In genomic region chr16:68257906-68258800, GRCh38 we compare ENCODE assay signal across 8 cellular contexts. TPM values are rescaled to one million over a fixed set of nuclear protein-coding genes. Genes with fewer than 3 reads are reported as not detected.
A peak's percentile ranks its signal among the peaks of the same experiment; 100 is the strongest.
DNase-seq lines count a peak whose midpoint lies in the region; ATAC-seq, FAIRE-seq and TF ChIP-seq lines count a peak whose summit lies in the region.

No MANE protein-coding gene starts in this region.

- peak overlapping the region; percentile 27 to 81 (median 74) for H3K9ac ChIP-seq in skeletal muscle tissue (ENCODE audit: low read depth in 1 of 3, low read length in 3 of 3)

- FAIRE-seq in urothelium cell line (lab: Jason Lieb, UNC): no peak

- TF ChIP-seq CTCF in fibroblast of pulmonary artery (IDR thresholded peaks at IDR 0.05; ENCODE audit: low read length, missing control alignments): no peak

- no peaks in the 10 kb centered on the region for H3K9me3 ChIP-seq in skeletal muscle tissue (ENCODE audit: control insufficient read depth in 3 of 3, low read length in 3 of 3)

- DNase-seq in NOMO-1 treated with DMSO at 0.1 percent for 48 hours (lab: John Stamatoyannopoulos, UW; ENCODE audit: unreplicated experiment) (peak; percentile 89), fibroblast of pulmonary artery (ENCODE audit: low read depth) (peak; percentile 33), anterior cingulate cortex (lab: John Stamatoyannopoulos, UW) (no peak), NCI-H345 treated with DMSO at 0.1 percent for 48 hours (lab: John Stamatoyannopoulos, UW; ENCODE audit: unreplicated experiment) (no peak), LoVo (ENCODE audit: low spot score) (no peak), urothelium cell line (ENCODE audit: low spot score) (no peak)

- H3K36me3 ChIP-seq in skeletal muscle tissue (ENCODE audit: control insufficient read depth in 3 of 3, insufficient read depth in 3 of 3, low read length in 3 of 3): peaks cover 50 to 54% (median 50%) of the 10 kb centered on the region in 3 donors

- H3K27ac ChIP-seq in skeletal muscle tissue (ENCODE audit: low read depth, low read length): peak overlapping the region; percentile 90

- ATAC-seq in GM21423 (IDR thresholded peaks at IDR 0.05; ENCODE audit: unreplicated experiment): peak; percentile 12

- H3K27me3 ChIP-seq in skeletal muscle tissue (ENCODE audit: control insufficient read depth in 3 of 3, insufficient read depth in 3 of 3, low read length in 3 of 3): no peaks in the 10 kb centered on the region

- H3K4me1 ChIP-seq in skeletal muscle tissue (ENCODE audit: control insufficient read depth in 3 of 3, insufficient read depth in 3 of 3, low read length in 3 of 3): peaks cover 43 to 86% (median 68%) of the 10 kb centered on the region in 3 donors

- H3K4me3 ChIP-seq in fibroblast of pulmonary artery (replicated peaks; ENCODE audit: low read depth, low read length) (no peak overlapping the region), skeletal muscle tissue (ENCODE audit: low read length in 3 of 3) (peak overlapping the region in 1 of 3 donors; percentile 22)

RNA-seq across cellular contexts. Expression of gene SLC7A6, which starts 6.2 kb away (rescaled TPM):
- 9.4 TPM for total RNA-seq in skeletal muscle tissue

RNA-seq across cellular contexts. Expression of gene PLA2G15, which starts 13.0 kb away (rescaled TPM):
- 23.0 TPM for total RNA-seq in skeletal muscle tissue

RNA-seq across cellular contexts. Expression of gene ESRP2, which starts 22.2 kb away (rescaled TPM):
- not detected for total RNA-seq in skeletal muscle tissue

RNA-seq across cellular contexts. Expression of gene SLC7A6OS, which starts 52.6 kb away (rescaled TPM):
- 11.0 TPM for total RNA-seq in skeletal muscle tissue

RNA-seq across cellular contexts. Expression of gene PRMT7, which starts 52.7 kb away (rescaled TPM):
- 49.1 TPM for total RNA-seq in skeletal muscle tissue

Comparison
In these comparisons a context has a peak if more than half of its experiments do, and no peak if none do; other contexts are left out.
1. DNase-seq: peak in NOMO-1 treated with DMSO at 0.1 percent for 48 hours (single experiment) and fibroblast of pulmonary artery (single experiment); none in anterior cingulate cortex (0 of 58), NCI-H345 treated with DMSO at 0.1 percent for 48 hours (single experiment), LoVo (single experiment) and urothelium cell line (single experiment).